ENCODE assay signal across 10 cellular contexts in genomic region chr3:188339410-188340295, GRCh38.
DNase-seq lines count a peak whose midpoint lies in the region; ATAC-seq and TF ChIP-seq lines count a peak whose summit lies in the region.
"Had no signal": no experiment of that assay in that cellular context is flagged by ENCODE, and none has a peak within 500 bp of the region (broad histone marks: within the 10 kb centered on the region; RNA-seq: fewer than 3 reads in every experiment).

No MANE protein-coding gene starts in this region.

- H3K27me3 ChIP-seq in BE2C (no peaks in the 10 kb centered on the region), WERI-Rb-1 (ENCODE audit: insufficient read depth, low read depth, severe bottlenecking) (no peaks in the 10 kb centered on the region)

- H3K4me1 Mint-ChIP-seq in activated B cell treated with CpG ODN at 0.5 μM for 24 hours (peaks cover 49% of the 10 kb centered on the region), type B pancreatic cell (ENCODE audit: unreplicated experiment) (peaks cover 32% of the 10 kb centered on the region)
- H3K4me1 Mint-ChIP-seq in naive thymus-derived CD8-positive, alpha-beta T cell: peaks cover 12 to 42% (median 22%) of the 10 kb centered on the region in 4 donors

- ATAC-seq in GM18498 (IDR thresholded peaks at IDR 0.05; ENCODE audit: unreplicated experiment): peak; percentile 90
- peak; percentile 66 for ATAC-seq in HG02588 (IDR thresholded peaks at IDR 0.05; ENCODE audit: unreplicated experiment)
- peak; percentile 87 for ATAC-seq in activated B cell treated with CpG ODN at 0.5 μM for 24 hours (ENCODE audit: low read depth)
- peak; percentile 60 to 80 for ATAC-seq in naive thymus-derived CD8-positive, alpha-beta T cell
- ATAC-seq: Panc1 had no signal

- H3K36me3 Mint-ChIP-seq in activated B cell treated with CpG ODN at 0.5 μM for 24 hours (ENCODE audit: low read depth): peaks cover 1% of the 10 kb centered on the region
- H3K36me3 Mint-ChIP-seq in naive thymus-derived CD8-positive, alpha-beta T cell: peaks cover 0 to 17% (median 0%) of the 10 kb centered on the region in 3 donors
- peaks cover 10% of the 10 kb centered on the region for H3K36me3 Mint-ChIP-seq in type B pancreatic cell

- TF ChIP-seq CTCF in activated B cell treated with CpG ODN at 0.5 μM for 24 hours (IDR thresholded peaks at IDR 0.05): no peak
- no peak for TF ChIP-seq CTCF in BE2C (IDR thresholded peaks at IDR 0.05; ENCODE audit: low read depth, low read length)
- no peak for TF ChIP-seq CTCF in WERI-Rb-1 (IDR thresholded peaks at IDR 0.05; ENCODE audit: low read depth, low read length)
- TF ChIP-seq CTCF in type B pancreatic cell (conservative IDR thresholded peaks at IDR 0.05): no peak

- no peaks in the 10 kb centered on the region for H3K9me3 Mint-ChIP-seq in activated B cell treated with CpG ODN at 0.5 μM for 24 hours
- H3K9me3 Mint-ChIP-seq in naive thymus-derived CD8-positive, alpha-beta T cell: peaks cover 0 to 2% (median 0%) of the 10 kb centered on the region in 9 donors
- no peaks in the 10 kb centered on the region for H3K9me3 Mint-ChIP-seq in type B pancreatic cell

- no peaks in the 10 kb centered on the region for H3K4me1 ChIP-seq in BE2C

- CTCF ChIA-PET in activated B cell treated with CpG ODN at 0.5 μM for 24 hours (lab: Charles Lee): interaction anchor here (1.0 kb wide), 1 partner anchor 28 kb away, joined by 4 read pairs; no protein-coding TSS in a partner anchor

- intact Hi-C loops in activated B cell treated with CpG ODN at 0.5 μM for 24 hours (cut with micrococcal nuclease): no loop called here

- POLR2A ChIA-PET in activated B cell treated with CpG ODN at 0.5 μM for 24 hours (lab: Charles Lee): interaction anchor here (0.7 to 2.6 kb wide), 8 partner anchors 9 to 1326 kb away, joined by 3 to 12 read pairs (median 4); partner anchors contain the start of gene BCL6
- POLR2A ChIA-PET in naive thymus-derived CD8-positive, alpha-beta T cell (lab: Charles Lee): no interaction called here

- DNase-seq in activated B cell treated with CpG ODN at 0.5 μM for 24 hours (no peak), NCI-H1105 (lab: John Stamatoyannopoulos, UW) (no peak), BE2C (no peak), WERI-Rb-1 (no peak), type B pancreatic cell (ENCODE audit: extremely low spot score, unreplicated experiment) (no peak)
- peak in 3 of 10 donors; percentile 21 to 38 (median 25) for DNase-seq in naive thymus-derived CD8-positive, alpha-beta T cell
- DNase-seq: DMS53 had no signal

- H3K9me3 ChIP-seq in BE2C (no peaks in the 10 kb centered on the region), WERI-Rb-1 (ENCODE audit: severe bottlenecking) (no peaks in the 10 kb centered on the region)

- no peak overlapping the region for H3K4me3 ChIP-seq in BE2C (ENCODE audit: low read depth, low read length)
- H3K4me3 ChIP-seq in WERI-Rb-1 (ENCODE audit: low read depth, low read length): no peak overlapping the region

- peak overlapping the region; percentile 87 for H3K27ac Mint-ChIP-seq in activated B cell treated with CpG ODN at 0.5 μM for 24 hours
- peak overlapping the region in 8 of 10 donors; percentile 8 to 85 (median 58) for H3K27ac Mint-ChIP-seq in naive thymus-derived CD8-positive, alpha-beta T cell
- no peak overlapping the region for H3K27ac Mint-ChIP-seq in type B pancreatic cell

- H3K4me3 Mint-ChIP-seq in activated B cell treated with CpG ODN at 0.5 μM for 24 hours (peak overlapping the region; percentile 55), type B pancreatic cell (no peak overlapping the region)
- peak overlapping the region in 9 of 10 donors; percentile 1 to 65 (median 38) for H3K4me3 Mint-ChIP-seq in naive thymus-derived CD8-positive, alpha-beta T cell

- no peak overlapping the region for H3K27ac ChIP-seq in WERI-Rb-1

- H3K27me3 Mint-ChIP-seq in activated B cell treated with CpG ODN at 0.5 μM for 24 hours (no peaks in the 10 kb centered on the region), type B pancreatic cell (no peaks in the 10 kb centered on the region)
- no peaks in the 10 kb centered on the region for H3K27me3 Mint-ChIP-seq in naive thymus-derived CD8-positive, alpha-beta T cell

- H3K36me3 ChIP-seq in BE2C (no peaks in the 10 kb centered on the region), WERI-Rb-1 (no peaks in the 10 kb centered on the region)
